Comparison of ENCODE assay signal across 14 cellular contexts in genomic region chr7:21743493-21743892, GRCh38.
DNase-seq lines count a peak whose midpoint lies in the region; ATAC-seq and TF ChIP-seq lines count a peak whose summit lies in the region.
"Had no signal": no experiment of that assay in that cellular context is flagged by ENCODE, and none has a peak within 500 bp of the region (broad histone marks: within the 10 kb centered on the region; RNA-seq: fewer than 3 reads in every experiment).

No MANE protein-coding gene starts in this region.

- no peaks in the 10 kb centered on the region for H3K9me3 ChIP-seq in esophagus muscularis mucosa
- H3K9me3 ChIP-seq in gastroesophageal sphincter, result no peaks in the 10 kb centered on the region
- no peaks in the 10 kb centered on the region for H3K9me3 ChIP-seq in HAP-1

- H3K27ac ChIP-seq in esophagus muscularis mucosa (replicated peaks in 1 of 4) (no peak overlapping the region), gastroesophageal sphincter (peak overlapping the region in 1 of 4 donors; percentile 37)
- H3K27ac ChIP-seq: GM23248 had no signal

- H3K4me3 ChIP-seq in esophagus muscularis mucosa (no peak overlapping the region), gastroesophageal sphincter (no peak overlapping the region), HAP-1 (no peak overlapping the region)
- H3K4me3 ChIP-seq: GM23248 had no signal

- no peak for TF ChIP-seq POLR2A in esophagus muscularis mucosa (IDR thresholded peaks at IDR 0.05; ENCODE audit: low read depth)
- TF ChIP-seq POLR2A in gastroesophageal sphincter (IDR thresholded peaks at IDR 0.05), result no peak

- H3K36me3 ChIP-seq in esophagus muscularis mucosa, result no peaks in the 10 kb centered on the region
- peaks cover 0 to 9% of the 10 kb centered on the region in 2 donors for H3K36me3 ChIP-seq in gastroesophageal sphincter
- no peaks in the 10 kb centered on the region for H3K36me3 ChIP-seq in HAP-1 (replicated peaks)

- TF ChIP-seq CTCF in esophagus muscularis mucosa (IDR thresholded peaks at IDR 0.05), result no peak
- no peak for TF ChIP-seq CTCF in gastroesophageal sphincter (IDR thresholded peaks at IDR 0.05)
- no peak for TF ChIP-seq CTCF in omental fat pad (IDR thresholded peaks at IDR 0.05)

- peaks cover 0 to 9% (median 0%) of the 10 kb centered on the region in 4 donors for H3K4me1 ChIP-seq in esophagus muscularis mucosa
- peaks cover 0 to 10% (median 0%) of the 10 kb centered on the region in 3 donors for H3K4me1 ChIP-seq in gastroesophageal sphincter
- H3K4me1 ChIP-seq in HAP-1, result no peaks in the 10 kb centered on the region

- intact Hi-C loops in esophagus muscularis mucosa (cut with DNase I), result no loop called here

- ATAC-seq in gastroesophageal sphincter (peak; percentile 57), omental fat pad (ENCODE audit: low FRiP score) (peak; percentile 48)
- ATAC-seq: HCT116 had no signal

- no peak for TF ChIP-seq EP300 in esophagus muscularis mucosa (IDR thresholded peaks at IDR 0.05)
- no peak for TF ChIP-seq EP300 in gastroesophageal sphincter (IDR thresholded peaks at IDR 0.05)

- peak; percentile 80 for DNase-seq in esophagus muscularis mucosa (ENCODE audit: extremely low spot score)
- DNase-seq in omental fat pad (ENCODE audit: low spot score), result no peak
- no peak for DNase-seq in HuH-7 (ENCODE audit: low spot score)
- DNase-seq in DMS53 (lab: John Stamatoyannopoulos, UW), result no peak
- no peak for DNase-seq in HAP-1 (ENCODE audit: low spot score in 2 of 2)
- DNase-seq: C1 segment of cervical spinal cord; Calu3; CD4-positive, alpha-beta memory T cell; COR-L47; DND-41; GM23248; H7 had no signal

- H3K27me3 ChIP-seq in esophagus muscularis mucosa, result no peaks in the 10 kb centered on the region
- H3K27me3 ChIP-seq in gastroesophageal sphincter, result no peaks in the 10 kb centered on the region
- H3K27me3 ChIP-seq in HAP-1 (ENCODE audit: low read depth), result no peaks in the 10 kb centered on the region

- WGBS in esophagus muscularis mucosa, result 39% methylated on average over 6 of the region's 6 CpGs
- WGBS in gastroesophageal sphincter (ENCODE audit: low coverage in 1 of 2), 2 donors, result 29% methylated on average over 6 of the region's 6 CpGs

- in situ Hi-C loops in HAP-1 (cut with MboI; ENCODE audit: low sequenced_read_pairs), result no loop called here
